Comparison of ENCODE assay signal across 8 cellular contexts in the genomic region with DNA sequence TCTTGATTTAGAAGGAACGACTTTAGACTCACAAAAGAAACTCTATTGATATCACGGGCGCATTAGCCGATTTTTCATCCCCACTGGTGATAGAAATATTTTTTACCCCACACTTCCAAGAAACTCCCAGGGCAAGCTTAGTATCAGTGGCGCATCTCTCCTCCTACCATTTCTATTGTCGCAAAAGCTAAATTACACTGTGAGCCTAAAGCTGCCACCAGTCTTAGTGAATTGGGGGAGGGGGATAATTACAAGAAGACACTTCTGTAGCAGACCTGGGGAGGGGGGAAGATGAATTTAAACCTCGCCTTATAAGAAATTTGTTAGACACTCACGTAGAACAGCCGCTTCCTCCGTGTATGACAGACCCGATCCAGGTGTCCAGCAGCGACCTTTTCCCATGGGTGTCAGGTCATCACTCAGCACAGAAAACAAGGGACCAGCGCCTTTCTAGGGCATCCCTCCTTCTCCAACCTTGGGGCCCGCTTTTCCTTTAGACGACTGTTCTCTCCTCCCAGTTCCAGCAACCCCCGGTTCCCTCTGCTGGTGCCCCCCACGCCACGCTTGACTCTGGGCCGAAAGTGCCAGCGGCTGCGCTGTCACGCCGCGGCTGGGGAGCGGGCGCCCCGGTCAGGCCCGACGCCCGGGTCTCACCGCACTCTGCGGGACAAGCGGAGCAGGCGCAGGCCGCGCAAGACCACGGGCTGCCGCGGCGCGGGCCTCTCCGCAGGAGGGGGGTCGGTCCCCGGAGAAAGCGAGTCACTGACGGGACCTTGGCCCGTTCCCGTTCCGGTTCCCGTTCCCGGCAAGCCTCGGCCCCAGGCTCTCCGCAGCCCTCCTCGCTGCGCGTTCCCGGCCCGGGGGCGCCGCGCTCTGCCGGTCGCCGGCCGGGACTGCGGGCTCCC. TPM values are rescaled to one million over a fixed set of nuclear protein-coding genes. Genes with fewer than 3 reads are reported as not detected.
A peak's percentile ranks its signal among the peaks of the same experiment; 100 is the strongest.
DNase-seq lines count a peak whose midpoint lies in the region; ATAC-seq and TF ChIP-seq lines count a peak whose summit lies in the region.

No MANE protein-coding gene starts in this region.

- peak overlapping the region; percentile 78 for H3K4me3 ChIP-seq in colonic mucosa
- H3K4me3 ChIP-seq in thoracic aorta = peak overlapping the region; percentile 87

- peak; percentile 23 for DNase-seq in 8988T
- DNase-seq in NCI-H774 (lab: John Stamatoyannopoulos, UW) = peak; percentile 50
- DNase-seq in colonic mucosa = no peak
- peak; percentile 44 to 52 for DNase-seq in lung microvascular endothelial cell (ENCODE audit: low read depth in 2 of 2)
- no peak for DNase-seq in thoracic aorta (ENCODE audit: low spot score)
- no peak for DNase-seq in AML-193 (lab: John Stamatoyannopoulos, UW)

- H3K27me3 ChIP-seq in colonic mucosa = peaks cover 4% of the 10 kb centered on the region
- H3K27me3 ChIP-seq in thoracic aorta (replicated peaks; ENCODE audit: insufficient read depth) = no peaks in the 10 kb centered on the region

- TF ChIP-seq CTCF in GM12873 (IDR thresholded peaks at IDR 0.05; ENCODE audit: insufficient read depth, low read depth, low read length, missing control alignments) (peak; percentile 29), colonic mucosa (IDR thresholded peaks at IDR 0.05) (no peak), thoracic aorta (IDR thresholded peaks at IDR 0.05) (no peak)

- H3K27ac ChIP-seq in colonic mucosa (no peak overlapping the region), thoracic aorta (peak overlapping the region in 1 of 2 donors; percentile 42)

- intact Hi-C loops in colonic mucosa (cut with DNase I) = no loop called here

- peak; percentile 18 for ATAC-seq in thoracic aorta (ENCODE audit: insufficient number of reproducible peaks, low FRiP score, low read depth)
- no peak for ATAC-seq in HG02840 (IDR thresholded peaks at IDR 0.05; ENCODE audit: low FRiP score, unreplicated experiment)

- H3K36me3 ChIP-seq in colonic mucosa (no peaks in the 10 kb centered on the region), thoracic aorta (no peaks in the 10 kb centered on the region)

- peak overlapping the region; percentile 21 to 77 for H3K9ac ChIP-seq in colonic mucosa (ENCODE audit: low read depth in 2 of 2, low read length in 2 of 2)

- H3K4me1 ChIP-seq in colonic mucosa = peaks cover 3% of the 10 kb centered on the region
- H3K4me1 ChIP-seq in thoracic aorta (ENCODE audit: control insufficient read depth in 1 of 2, low read depth in 2 of 2) = peaks cover 0 to 20% of the 10 kb centered on the region in 2 donors

- H3K9me3 ChIP-seq in colonic mucosa (no peaks in the 10 kb centered on the region), thoracic aorta (no peaks in the 10 kb centered on the region)

RNA-seq across cellular contexts. Expression of gene PHC2, which starts 0.8 kb away (rescaled TPM):
- total RNA-seq in colonic mucosa (10 to 100 TPM; 60.6 to 74.8 TPM), lung microvascular endothelial cell (65.4 and 69.0 TPM in 2 replicates), thoracic aorta (100 to 1,000 TPM; 174 to 238 TPM)

RNA-seq across cellular contexts. Expression of gene ZSCAN20, which starts 42.3 kb away (rescaled TPM):
- total RNA-seq in colonic mucosa (1 to 10 TPM; 5.0 to 5.4 TPM), lung microvascular endothelial cell (5.0 and 6.0 TPM in 2 replicates), thoracic aorta (10 to 100 TPM in 1 of 2 donors, 1 to 10 TPM in 1; 7.6 to 15.4 TPM)

Comparison
In these comparisons a context has a peak if more than half of its experiments do, and no peak if none do; other contexts are left out.
1. DNase-seq: peak in 8988T (single experiment), NCI-H774 (single experiment) and lung microvascular endothelial cell (2 of 2); none in colonic mucosa (single experiment), thoracic aorta (single experiment) and AML-193 (0 of 2).